Comparison of ENCODE assay signal across 8 cellular contexts in the genomic region with DNA sequence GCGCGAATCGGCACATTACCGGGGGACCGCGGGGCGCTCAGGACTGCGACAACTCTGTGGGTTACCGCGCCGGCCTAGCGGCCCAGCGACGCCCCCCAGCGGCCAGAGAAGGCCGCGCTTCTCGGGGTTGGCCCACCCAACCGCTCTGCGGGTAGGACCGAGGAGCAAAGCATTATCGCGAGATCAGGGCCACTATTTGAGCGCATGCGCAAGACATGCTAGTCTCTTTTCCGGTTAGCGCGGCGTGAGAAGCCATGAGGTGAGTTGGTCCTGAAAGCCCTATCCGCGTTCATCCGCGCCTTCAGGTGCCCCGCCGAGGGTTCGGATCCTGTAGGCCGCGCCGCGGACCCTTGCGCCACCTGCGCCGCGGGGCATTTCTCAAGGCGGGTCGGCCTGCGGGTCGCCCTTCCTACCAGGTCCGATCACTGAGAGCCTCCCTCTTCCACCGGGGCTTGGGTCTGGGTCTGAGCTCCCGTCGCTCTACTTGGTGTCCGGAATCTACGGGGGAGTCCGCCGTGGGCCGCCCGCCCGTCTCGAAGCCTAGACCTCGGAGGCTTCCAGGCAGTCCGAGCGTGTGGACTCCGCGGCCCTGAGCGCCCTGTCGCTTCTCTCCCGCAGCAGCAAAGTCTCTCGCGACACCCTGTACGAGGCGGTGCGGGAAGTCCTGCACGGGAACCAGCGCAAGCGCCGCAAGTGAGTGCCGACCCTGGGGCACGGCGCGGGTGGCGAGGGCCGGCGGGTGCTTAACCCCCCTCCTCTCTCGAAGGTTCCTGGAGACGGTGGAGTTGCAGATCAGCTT. TPM values are rescaled to one million over a fixed set of nuclear protein-coding genes. Genes with fewer than 3 reads are reported as not detected.
DNase-seq lines count a peak whose midpoint lies in the region; ATAC-seq, FAIRE-seq and TF ChIP-seq lines count a peak whose summit lies in the region.

TSS of gene RPL10A (plus strand) at position 221 of the 799 bp plus-strand sequence. CDS start at position 255, 34 bp downstream.

- peaks cover 26 to 53% (median 32%) of the 10 kb centered on the region in 4 experiments for H3K36me3 ChIP-seq in H1 (ENCODE audit: control insufficient read depth in 2 of 4, insufficient read depth in 4 of 4, low read length in 3 of 4)

- H3K4ac ChIP-seq in H1 (replicated peaks; ENCODE audit: insufficient read length, low read depth, low read length) = peak within 1 kb of the TSS; percentile 76

- DNase-seq in COLO829 (ENCODE audit: low spot score) = peak; percentile 97
- peak; percentile 97 for DNase-seq in HTR-8/SVneo (ENCODE audit: insufficient read length, low spot score)
- peak; percentile 94 for DNase-seq in NOMO-1 treated with DMSO at 0.1 percent for 48 hours (lab: John Stamatoyannopoulos, UW; ENCODE audit: unreplicated experiment)
- peak; percentile 88 to 95 (median 91) for DNase-seq in activated CD8-positive, alpha-beta memory T cell treated with anti-CD3 and anti-CD28 coated beads for 48 hours (ENCODE audit: low read depth in 2 of 3, low spot score in 2 of 3)
- peak; percentile 82 to 96 for DNase-seq in H1 (ENCODE audit: low read depth in 1 of 2, low spot score in 2 of 2)
- peak; percentile 97 for DNase-seq in mesenteric fat pad (ENCODE audit: low spot score)
- DNase-seq in stimulated activated CD8-positive, alpha-beta memory T cell treated with anti-CD3 and anti-CD28 coated beads, Interleukin-15, amount 100 ng/mL, for 24 hours (ENCODE audit: low read depth) = peak; percentile 88

- POLR2A ChIA-PET in H1 (lab: Charles Lee; ENCODE audit: partially characterized antibody) = interaction anchor here (0.5 to 30.9 kb wide), 28 partner anchors 14 to 682 kb away, joined by 3 to 1319 read pairs (median 4); partner anchors contain the start of genes DEF6, FANCE, PPARD and TEAD3

- peak within 1 kb of the TSS; percentile 90 to 99 (median 98) for H3K9ac ChIP-seq in H1 (replicated peaks in 1 of 4; ENCODE audit: extremely low read depth in 1 of 4, low read depth in 3 of 4, low read length in 3 of 4)

- peak within 1 kb of the TSS; percentile 94 for H3K27ac ChIP-seq in H1 (ENCODE audit: low read depth, low read length)

- TF ChIP-seq CTCF in H1 (IDR thresholded peaks at IDR 0.05; ENCODE audit: control extremely low read depth in 1 of 3, insufficient read depth in 1 of 3, low read depth in 1 of 3, low read length in 3 of 3) = peak in 2 of 3 experiments; percentile 90 to 97; a peak in 3 of 4 replicates

- peak; percentile 78 to 85 for TF ChIP-seq RAD21 in H1 (IDR thresholded peaks at IDR 0.05 in 1 of 2, conservative IDR thresholded peaks at IDR 0.05 in 1 of 2; ENCODE audit: low read depth in 2 of 2, low read length in 2 of 2)

- H4K5ac ChIP-seq in H1 (ENCODE audit: insufficient read length, low read depth, low read length) = peak within 1 kb of the TSS; percentile 94

- H3K79me2 ChIP-seq in H1 (ENCODE audit: control insufficient read depth in 1 of 2, insufficient read depth in 2 of 2, low read length in 2 of 2) = peaks cover 14 to 30% of the 10 kb centered on the region in 2 experiments

- H3K4me3 ChIP-seq in H1 (ENCODE audit: extremely low read depth in 1 of 4, insufficient read depth in 2 of 4, low read depth in 3 of 4, low read length in 4 of 4) = peak within 1 kb of the TSS; percentile 86 to 99 (median 92)

- TF ChIP-seq POLR2A in H1 (IDR thresholded peaks at IDR 0.05; ENCODE audit: control extremely low read depth in 1 of 2, low read depth in 2 of 2, low read length in 2 of 2) = peak in 1 of 2 experiments; percentile 100; a peak in 2 of 3 replicates

- CTCF ChIA-PET in H1 (lab: Charles Lee; ENCODE audit: partially characterized antibody) = interaction anchor here (0.5 to 5.5 kb wide), 26 partner anchors 8 to 342 kb away, joined by 3 to 30 read pairs (median 6); partner anchors contain the start of genes DEF6 and FANCE

- H3K23ac ChIP-seq in H1 (ENCODE audit: insufficient read length) = no peak within 1 kb of the TSS

- H2BK20ac ChIP-seq in H1 (ENCODE audit: low read length) = 0 out of 2 replicates have a peak within 1 kb of the TSS, but pooled peaks have one; percentile 21

- H3K79me1 ChIP-seq in H1 (ENCODE audit: low read depth, low read length) = peaks cover 4% of the 10 kb centered on the region; the same call in 1 of the 2 replicates

- H2BK15ac ChIP-seq in H1 (ENCODE audit: low read length) = peak within 1 kb of the TSS; percentile 98

- H2BK5ac ChIP-seq in H1 (ENCODE audit: low read depth, low read length) = peak within 1 kb of the TSS; percentile 94

- ATAC-seq in GM19468 (IDR thresholded peaks at IDR 0.05; ENCODE audit: extremely low read depth, unreplicated experiment) = peak; percentile 64

- peak within 1 kb of the TSS; percentile 100 for H4K8ac ChIP-seq in H1 (ENCODE audit: extremely low read depth, insufficient read depth, low read length)

- peak within 1 kb of the TSS; percentile 29 for H4K91ac ChIP-seq in H1 (replicated peaks; ENCODE audit: insufficient read length, low read length)

- peak within 1 kb of the TSS; percentile 98 to 99 for H3K4me2 ChIP-seq in H1 (ENCODE audit: insufficient read depth in 1 of 2, low read depth in 2 of 2, low read length in 2 of 2)

- H3K23me2 ChIP-seq in H1 (ENCODE audit: low read depth, low read length) = peaks cover 13% of the 10 kb centered on the region

- no peaks in the 10 kb centered on the region; a peak in 1 of 7 replicates for H3K27me3 ChIP-seq in H1 (replicated peaks in 1 of 4; ENCODE audit: control insufficient read depth in 3 of 4, extremely low read depth in 1 of 4, insufficient read depth in 3 of 4, low read length in 3 of 4)

- H2BK12ac ChIP-seq in H1 (ENCODE audit: low read depth, low read length) = peak within 1 kb of the TSS; percentile 79; the same call in 1 of the 2 replicates

- peaks cover 0 to 8% (median 5%) of the 10 kb centered on the region in 4 experiments; a peak in 6 of 7 replicates for H3K4me1 ChIP-seq in H1 (replicated peaks in 1 of 4; ENCODE audit: control insufficient read depth in 3 of 4, insufficient read depth in 4 of 4, low read length in 3 of 4)

- no peak within 1 kb of the TSS for H3K14ac ChIP-seq in H1 (ENCODE audit: insufficient read length)

- no peak within 1 kb of the TSS; the same call in 1 of the 2 replicates for H2AK5ac ChIP-seq in H1 (ENCODE audit: low read depth, low read length)

- no peaks in the 10 kb centered on the region; a peak in 1 of 4 replicates for H3K9me3 ChIP-seq in H1 (ENCODE audit: insufficient read depth in 2 of 2, low read depth in 1 of 2, low read length in 1 of 2)

- H2BK120ac ChIP-seq in H1 (replicated peaks; ENCODE audit: low read depth, low read length) = no peak within 1 kb of the TSS

- TF ChIP-seq EP300 in H1 (IDR thresholded peaks at IDR 0.05; ENCODE audit: borderline replicate concordance in 1 of 2, low read depth in 2 of 2, low read length in 2 of 2) = no peak

- H2AFZ ChIP-seq in H1 (ENCODE audit: low read length) = 0 out of 2 replicates have a peak within 1 kb of the TSS, but pooled peaks have one; percentile 61

- 2% methylated on average over 65 of the region's 86 CpGs; no CpG with 5 or more reads in 1 of the 2 experiments for WGBS in H1 (ENCODE audit: extremely low coverage in 1 of 2, insufficient coverage in 1 of 2, insufficient read length in 1 of 2, insufficient replicate concordance in 2 of 2, low coverage in 1 of 2, low lambda C conversion rate in 2 of 2, missing lambda C conversion rate in 1 of 2), 2 experiments

- H3K18ac ChIP-seq in H1 (ENCODE audit: extremely low read depth, low read length) = peak within 1 kb of the TSS; percentile 85

- peak within 1 kb of the TSS; percentile 97 for H3K56ac ChIP-seq in H1 (replicated peaks; ENCODE audit: insufficient read length, low read depth, low read length)

- FAIRE-seq in HTR-8/SVneo (lab: Jason Lieb, UNC) (peak; percentile 49), H1 (lab: Jason Lieb, UNC) (no peak)

- peaks cover 27 to 29% of the 10 kb centered on the region in 2 experiments for H4K20me1 ChIP-seq in H1 (replicated peaks in 1 of 2; ENCODE audit: control insufficient read depth in 1 of 2, insufficient read depth in 2 of 2, low read length in 2 of 2)

TF ChIP-seq in H1, 55 proteins besides CTCF, POLR2A, EP300 and RAD21 (continues in another document):
- TF ChIP-seq RNF2 (IDR thresholded peaks at IDR 0.05; ENCODE audit: borderline replicate concordance, low read depth, low read length, missing control alignments, poor library complexity, severe bottlenecking) (no peak), ASH2L (IDR thresholded peaks at IDR 0.05; ENCODE audit: low read length) (peak; percentile 71), SP4 (IDR thresholded peaks at IDR 0.05; ENCODE audit: low read length) (peak; percentile 64; the same call in 1 of the 2 replicates), NRF1 (IDR thresholded peaks at IDR 0.05; ENCODE audit: low read depth, low read length) (peak; percentile 60), SIN3A (conservative IDR thresholded peaks at IDR 0.05 in 1 of 2, IDR thresholded peaks at IDR 0.05 in 1 of 2; ENCODE audit: low read depth in 1 of 2, low read length in 2 of 2) (no peak; a peak in 1 of 4 replicates), GABPA (IDR thresholded peaks at IDR 0.05; ENCODE audit: borderline replicate concordance, insufficient read depth, low read length) (no peak), PHF8 (conservative IDR thresholded peaks at IDR 0.05; ENCODE audit: low read depth, low read length) (peak; percentile 99), RBBP5 (IDR thresholded peaks at IDR 0.05; ENCODE audit: borderline replicate concordance, low read depth, low read length) (0 out of 2 replicates have a peak, but pooled peaks have one; percentile 8), SP1 (IDR thresholded peaks at IDR 0.05; ENCODE audit: low read depth, low read length) (peak; percentile 22; the same call in 1 of the 2 replicates), TAF1 (IDR thresholded peaks at IDR 0.05; ENCODE audit: low read depth, low read length) (peak; percentile 100), BCL11A (IDR thresholded peaks at IDR 0.05; ENCODE audit: low read depth in 2 of 2, low read length in 2 of 2) (no peak), TBP (IDR thresholded peaks at IDR 0.05; ENCODE audit: low read depth, low read length) (peak; percentile 98), TAF7 (optimal IDR thresholded peaks at IDR 0.05; ENCODE audit: borderline replicate concordance, low read depth, low read length) (peak; percentile 99), GTF2F1 (IDR thresholded peaks at IDR 0.05; ENCODE audit: borderline replicate concordance, low read depth, low read length) (peak; percentile 92)

RNA-seq across cellular contexts. Expression of gene RPL10A, which starts in this region (rescaled TPM):
- 1,893 and 1,923 TPM in 2 replicates for total RNA-seq in H1 (2021; fragmentation: NEBNext Ultra II Directional; extraction: Animal tissue kit (Norgen Biotek cat#: 25700))
- polyA plus RNA-seq in H1 (2011; rRNA removed) = 2,801 and 2,948 TPM in 2 replicates
- 3,231 TPM for polyA plus RNA-seq in H1 (2011; cell fraction: cytosol; rRNA removed)
- 2,819 TPM for polyA plus RNA-seq in H1 (2011; cell fraction: nucleus; rRNA removed)
- 2,565 to 3,012 TPM (median 2,684 TPM) in 4 replicates for polyA plus RNA-seq in H1 (2012, experiment 1 of 2)
- 2,057 TPM for polyA plus RNA-seq in H1 (2012, experiment 2 of 2)
- polyA plus RNA-seq in H1 (2013, experiment 1 of 2) = 2,379 TPM
- polyA plus RNA-seq in H1 (2013, experiment 2 of 2) = 2,280 TPM
- 958 and 1,373 TPM in 2 replicates for polyA minus RNA-seq in H1 (2011; rRNA and poly(A)+ RNA removed)
- polyA minus RNA-seq in H1 (2011; cell fraction: cytosol; rRNA and poly(A)+ RNA removed) = 907 TPM
- 793 TPM for polyA minus RNA-seq in H1 (2011; cell fraction: nucleus; rRNA and poly(A)+ RNA removed)
- 919 TPM for total RNA-seq in mesenteric fat pad

Comparison
In these comparisons a context has a peak if more than half of its experiments do, and no peak if none do; other contexts are left out.
1. Peak in every context shown above with its lines: DNase-seq, ATAC-seq, H3K4me3 ChIP-seq and H3K27ac ChIP-seq.